In the genomic region with DNA sequence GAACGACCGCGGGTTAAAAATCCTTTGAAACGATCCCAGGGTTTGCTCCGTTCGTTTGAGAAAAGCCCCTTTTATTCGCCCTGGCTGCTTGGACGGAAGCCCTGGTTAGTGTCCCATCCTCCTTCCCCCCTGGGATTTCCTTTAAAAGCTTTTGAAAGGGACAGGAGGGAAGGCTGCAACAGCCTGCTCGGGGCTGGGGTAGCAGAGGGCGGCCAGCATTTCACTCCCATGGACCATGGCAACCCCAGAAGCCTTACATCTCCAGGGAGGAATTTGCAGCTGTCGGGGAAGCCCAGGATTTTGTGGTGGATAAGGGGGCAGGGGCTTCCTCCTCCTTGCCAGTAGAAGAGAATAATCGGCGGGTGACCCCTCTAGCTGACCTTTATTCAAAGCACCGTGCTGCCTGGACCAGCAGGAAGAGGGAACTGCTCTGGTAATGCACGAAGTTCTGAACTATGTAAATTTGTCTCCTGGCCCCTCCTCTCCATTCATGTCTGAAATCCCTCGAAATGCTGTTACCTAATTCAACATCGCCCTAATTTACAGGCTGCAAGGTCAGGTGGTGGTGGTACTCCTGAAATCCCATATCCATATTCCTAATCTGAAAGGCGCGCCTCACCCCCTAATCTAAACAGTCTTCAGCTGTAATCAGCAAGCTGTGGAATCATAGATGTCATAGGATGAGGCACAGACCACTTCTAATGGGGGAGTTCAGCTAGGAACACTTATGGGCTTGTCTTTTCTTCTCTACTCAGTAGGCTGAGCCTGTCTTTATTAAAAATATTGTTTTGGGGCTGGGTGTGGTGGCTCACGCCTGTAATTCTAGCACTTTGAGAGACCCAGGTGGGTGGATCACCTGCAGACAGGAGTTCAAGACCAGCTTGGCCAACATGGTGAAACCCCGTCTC, we compare ENCODE assay signal across 2 cellular contexts.
TF ChIP-seq lines count a peak whose summit lies in the region.

No MANE protein-coding gene starts in this region.

TF ChIP-seq in HEK293, 187 proteins besides CTCF, POLR2A, EP300 and RAD21 (continues in another document):
- 0 out of 2 replicates have a peak, but pooled peaks have one; percentile 74 for TF ChIP-seq ZNF561 (tag by site-specific recombination; IDR thresholded peaks at IDR 0.05; ENCODE audit: borderline replicate concordance)
- TF ChIP-seq KLF1 (tag by site-specific recombination; IDR thresholded peaks at IDR 0.05): peak; percentile 77
- peak; percentile 92 for TF ChIP-seq ZNF341 (tag by site-specific recombination; IDR thresholded peaks at IDR 0.05; ENCODE audit: low read depth)
- TF ChIP-seq PRDM1 (tag by site-specific recombination; IDR thresholded peaks at IDR 0.05): no peak
- TF ChIP-seq ZBTB8A (tag by site-specific recombination; IDR thresholded peaks at IDR 0.05): peak; percentile 78
- peak; percentile 28; the same call in 1 of the 2 replicates for TF ChIP-seq IKZF3 (tag by site-specific recombination; IDR thresholded peaks at IDR 0.05)
- TF ChIP-seq ZEB2 (tag by site-specific recombination; IDR thresholded peaks at IDR 0.05): 0 out of 2 replicates have a peak, but pooled peaks have one; percentile 45
- TF ChIP-seq, protein P1, sequence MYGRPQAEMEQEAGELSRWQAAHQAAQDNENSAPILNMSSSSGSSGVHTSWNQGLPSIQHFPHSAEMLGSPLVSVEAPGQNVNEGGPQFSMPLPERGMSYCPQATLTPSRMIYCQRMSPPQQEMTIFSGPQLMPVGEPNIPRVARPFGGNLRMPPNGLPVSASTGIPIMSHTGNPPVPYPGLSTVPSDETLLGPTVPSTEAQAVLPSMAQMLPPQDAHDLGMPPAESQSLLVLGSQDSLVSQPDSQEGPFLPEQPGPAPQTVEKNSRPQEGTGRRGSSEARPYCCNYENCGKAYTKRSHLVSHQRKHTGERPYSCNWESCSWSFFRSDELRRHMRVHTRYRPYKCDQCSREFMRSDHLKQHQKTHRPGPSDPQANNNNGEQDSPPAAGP (tag by site-specific recombination; IDR thresholded peaks at IDR 0.05): peak; percentile 72
- TF ChIP-seq ZXDB (tag by site-specific recombination; IDR thresholded peaks at IDR 0.05): peak; percentile 14; the same call in 1 of the 2 replicates
- TF ChIP-seq, protein P2, sequence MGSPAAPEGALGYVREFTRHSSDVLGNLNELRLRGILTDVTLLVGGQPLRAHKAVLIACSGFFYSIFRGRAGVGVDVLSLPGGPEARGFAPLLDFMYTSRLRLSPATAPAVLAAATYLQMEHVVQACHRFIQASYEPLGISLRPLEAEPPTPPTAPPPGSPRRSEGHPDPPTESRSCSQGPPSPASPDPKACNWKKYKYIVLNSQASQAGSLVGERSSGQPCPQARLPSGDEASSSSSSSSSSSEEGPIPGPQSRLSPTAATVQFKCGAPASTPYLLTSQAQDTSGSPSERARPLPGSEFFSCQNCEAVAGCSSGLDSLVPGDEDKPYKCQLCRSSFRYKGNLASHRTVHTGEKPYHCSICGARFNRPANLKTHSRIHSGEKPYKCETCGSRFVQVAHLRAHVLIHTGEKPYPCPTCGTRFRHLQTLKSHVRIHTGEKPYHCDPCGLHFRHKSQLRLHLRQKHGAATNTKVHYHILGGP (tag by site-specific recombination; IDR thresholded peaks at IDR 0.05): peak; percentile 62; the same call in 1 of the 2 replicates
- no peak for TF ChIP-seq ZNF175 (tag by site-specific recombination; IDR thresholded peaks at IDR 0.05)
- peak; percentile 59 for TF ChIP-seq ZBTB17 (tag by site-specific recombination; IDR thresholded peaks at IDR 0.05)
- no peak for TF ChIP-seq REPIN1 (tag by site-specific recombination; IDR thresholded peaks at IDR 0.05; ENCODE audit: low read depth)
- TF ChIP-seq, protein P3, sequence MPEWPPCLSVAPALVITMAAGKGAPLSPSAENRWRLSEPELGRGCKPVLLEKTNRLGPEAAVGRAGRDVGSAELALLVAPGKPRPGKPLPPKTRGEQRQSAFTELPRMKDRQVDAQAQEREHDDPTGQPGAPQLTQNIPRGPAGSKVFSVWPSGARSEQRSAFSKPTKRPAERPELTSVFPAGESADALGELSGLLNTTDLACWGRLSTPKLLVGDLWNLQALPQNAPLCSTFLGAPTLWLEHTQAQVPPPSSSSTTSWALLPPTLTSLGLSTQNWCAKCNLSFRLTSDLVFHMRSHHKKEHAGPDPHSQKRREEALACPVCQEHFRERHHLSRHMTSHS (tag by site-specific recombination; IDR thresholded peaks at IDR 0.05): no peak
- TF ChIP-seq ZNF548 (tag by site-specific recombination; IDR thresholded peaks at IDR 0.05): no peak
- no peak for TF ChIP-seq ZNF777 (tag by site-specific recombination; IDR thresholded peaks at IDR 0.05; ENCODE audit: borderline replicate concordance)
- TF ChIP-seq ZNF629 (tag by site-specific recombination; IDR thresholded peaks at IDR 0.05): peak; percentile 89
- TF ChIP-seq, protein P4, sequence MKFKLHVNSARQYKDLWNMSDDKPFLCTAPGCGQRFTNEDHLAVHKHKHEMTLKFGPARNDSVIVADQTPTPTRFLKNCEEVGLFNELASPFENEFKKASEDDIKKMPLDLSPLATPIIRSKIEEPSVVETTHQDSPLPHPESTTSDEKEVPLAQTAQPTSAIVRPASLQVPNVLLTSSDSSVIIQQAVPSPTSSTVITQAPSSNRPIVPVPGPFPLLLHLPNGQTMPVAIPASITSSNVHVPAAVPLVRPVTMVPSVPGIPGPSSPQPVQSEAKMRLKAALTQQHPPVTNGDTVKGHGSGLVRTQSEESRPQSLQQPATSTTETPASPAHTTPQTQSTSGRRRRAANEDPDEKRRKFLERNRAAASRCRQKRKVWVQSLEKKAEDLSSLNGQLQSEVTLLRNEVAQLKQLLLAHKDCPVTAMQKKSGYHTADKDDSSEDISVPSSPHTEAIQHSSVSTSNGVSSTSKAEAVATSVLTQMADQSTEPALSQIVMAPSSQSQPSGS (tag by site-specific recombination; IDR thresholded peaks at IDR 0.05; ENCODE audit: low read depth): peak; percentile 81
- TF ChIP-seq, protein P5, sequence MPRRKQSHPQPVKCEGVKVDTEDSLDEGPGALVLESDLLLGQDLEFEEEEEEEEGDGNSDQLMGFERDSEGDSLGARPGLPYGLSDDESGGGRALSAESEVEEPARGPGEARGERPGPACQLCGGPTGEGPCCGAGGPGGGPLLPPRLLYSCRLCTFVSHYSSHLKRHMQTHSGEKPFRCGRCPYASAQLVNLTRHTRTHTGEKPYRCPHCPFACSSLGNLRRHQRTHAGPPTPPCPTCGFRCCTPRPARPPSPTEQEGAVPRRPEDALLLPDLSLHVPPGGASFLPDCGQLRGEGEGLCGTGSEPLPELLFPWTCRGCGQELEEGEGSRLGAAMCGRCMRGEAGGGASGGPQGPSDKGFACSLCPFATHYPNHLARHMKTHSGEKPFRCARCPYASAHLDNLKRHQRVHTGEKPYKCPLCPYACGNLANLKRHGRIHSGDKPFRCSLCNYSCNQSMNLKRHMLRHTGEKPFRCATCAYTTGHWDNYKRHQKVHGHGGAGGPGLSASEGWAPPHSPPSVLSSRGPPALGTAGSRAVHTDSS (tag by site-specific recombination; IDR thresholded peaks at IDR 0.05): no peak
- peak; percentile 91 for TF ChIP-seq ZNF600 (tag by site-specific recombination; IDR thresholded peaks at IDR 0.05)
- TF ChIP-seq, protein P6, sequence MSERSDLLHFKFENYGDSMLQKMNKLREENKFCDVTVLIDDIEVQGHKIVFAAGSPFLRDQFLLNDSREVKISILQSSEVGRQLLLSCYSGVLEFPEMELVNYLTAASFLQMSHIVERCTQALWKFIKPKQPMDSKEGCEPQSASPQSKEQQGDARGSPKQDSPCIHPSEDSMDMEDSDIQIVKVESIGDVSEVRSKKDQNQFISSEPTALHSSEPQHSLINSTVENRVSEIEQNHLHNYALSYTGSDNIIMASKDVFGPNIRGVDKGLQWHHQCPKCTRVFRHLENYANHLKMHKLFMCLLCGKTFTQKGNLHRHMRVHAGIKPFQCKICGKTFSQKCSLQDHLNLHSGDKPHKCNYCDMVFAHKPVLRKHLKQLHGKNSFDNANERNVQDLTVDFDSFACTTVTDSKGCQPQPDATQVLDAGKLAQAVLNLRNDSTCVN (tag by site-specific recombination; optimal IDR thresholded peaks at IDR 0.05): no peak
- 0 out of 2 replicates have a peak, but pooled peaks have one; percentile 37 for TF ChIP-seq ZNF10 (tag by site-specific recombination; IDR thresholded peaks at IDR 0.05)

TF ChIP-seq in endothelial cell of umbilical vein, 7 proteins besides CTCF, POLR2A, EP300 and RAD21 (continued from another document):
- TF ChIP-seq POLR2AphosphoS5 (IDR thresholded peaks at IDR 0.05; ENCODE audit: insufficient read depth, low read depth, low read length): peak; percentile 14
